ENCODE assay signal across 15 cellular contexts in genomic region chr6:104898893-104899292, GRCh38. TPM values are rescaled to one million over a fixed set of nuclear protein-coding genes. Genes with fewer than 3 reads are reported as not detected.
"Had no signal": no experiment of that assay in that cellular context is flagged by ENCODE, and none has a peak within 500 bp of the region (broad histone marks: within the 10 kb centered on the region; RNA-seq: fewer than 3 reads in every experiment).

No MANE protein-coding gene starts in this region.

RNA-seq across cellular contexts. Expression of gene LIN28B, which starts 58.0 kb away (rescaled TPM):
- total RNA-seq: epithelial cell of proximal tubule, esophagus muscularis mucosa, gastrocnemius medialis, heart right ventricle, left cardiac atrium, left lung, left ventricle myocardium superior, lower leg skin, lower lobe of right lung, lung microvascular endothelial cell, mesenteric fat pad, mucosa of descending colon, myocyte had no signal
- polyA plus RNA-seq: esophagus, heart right ventricle, keratinocyte had no signal
